Comparison of ENCODE assay signal across 8 cellular contexts in the genomic region with DNA sequence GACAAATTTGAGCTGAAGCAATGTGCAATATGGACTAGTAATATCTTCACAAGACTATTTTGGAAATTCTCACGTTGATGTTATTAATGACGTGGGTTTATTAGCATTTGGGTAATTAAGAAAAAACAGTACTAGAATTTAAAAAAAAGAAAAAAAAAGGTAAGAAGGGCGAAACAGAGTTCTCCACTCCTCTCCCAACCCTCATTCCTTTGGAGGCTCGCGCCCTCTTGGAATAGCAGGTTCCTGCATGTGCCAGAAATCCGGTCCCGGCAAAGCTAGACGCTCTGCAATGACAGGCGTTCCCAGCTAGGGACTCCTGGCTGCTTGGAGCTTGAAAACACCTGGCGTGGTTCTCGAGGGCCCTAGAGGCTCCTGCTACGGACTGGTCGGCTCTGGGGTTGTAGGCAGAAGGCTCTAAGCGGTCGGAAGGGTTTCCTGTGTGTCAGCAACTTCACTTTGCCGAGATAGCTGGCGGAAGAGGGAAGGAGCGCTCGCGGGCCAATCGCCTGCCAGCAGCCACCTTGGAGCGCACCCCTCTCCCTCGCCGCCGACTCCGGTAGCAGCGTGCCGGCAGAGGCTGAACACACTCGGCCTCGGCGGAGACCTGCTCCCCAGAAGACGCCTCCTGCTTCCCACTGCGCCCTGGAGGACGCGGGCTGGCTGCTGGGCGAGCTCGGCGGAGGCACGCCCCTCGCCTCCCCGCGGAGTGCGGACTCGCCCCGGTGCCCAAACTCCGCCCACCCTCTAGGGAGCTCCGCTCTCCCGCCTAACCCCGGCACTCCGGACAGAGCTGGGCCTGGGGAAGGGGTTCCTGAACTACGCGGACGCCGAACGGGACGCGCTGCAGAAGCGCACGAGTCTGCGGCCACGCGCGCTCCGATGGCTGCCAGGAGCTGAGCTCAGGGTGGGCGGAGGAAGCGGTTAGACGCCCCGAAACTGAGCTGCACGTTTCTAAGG. TPM values are rescaled to one million over a fixed set of nuclear protein-coding genes. Genes with fewer than 3 reads are reported as not detected.
DNase-seq lines count a peak whose midpoint lies in the region; ATAC-seq and TF ChIP-seq lines count a peak whose summit lies in the region.

TSS of gene P2RY1 (plus strand) at position 778 of the 957 bp plus-strand sequence. CDS start 652 bp downstream, outside the sequence.

- H2AFZ ChIP-seq in IMR-90 (replicated peaks; ENCODE audit: low read length, poor library complexity) = peak within 1 kb of the TSS; percentile 92

- peak; percentile 12; the same call in 1 of the 3 replicates for TF ChIP-seq CTCF in GM12872 (IDR thresholded peaks at IDR 0.05; ENCODE audit: insufficient read depth, low read depth, low read length)
- TF ChIP-seq CTCF in IMR-90 (conservative IDR thresholded peaks at IDR 0.05; ENCODE audit: low read depth, low read length) = no peak

- no peaks in the 10 kb centered on the region for H3K79me1 ChIP-seq in IMR-90 (ENCODE audit: low read depth in 1 of 2, low read length in 2 of 2)

- CTCF ChIA-PET in IMR-90 (lab: Yijun Ruan, JAX) = interaction anchor here (0.7 kb wide), 1 partner anchor 220 kb away, joined by 3 read pairs; no protein-coding TSS in a partner anchor

- no peaks in the 10 kb centered on the region for H4K20me1 ChIP-seq in IMR-90 (ENCODE audit: insufficient read depth, low read length)

- H3K27me3 ChIP-seq in IMR-90 (ENCODE audit: control insufficient read depth, insufficient read depth, low read length) = peaks cover 19% of the 10 kb centered on the region

- no peak within 1 kb of the TSS for H3K56ac ChIP-seq in IMR-90 (ENCODE audit: extremely low read depth, insufficient read depth, low read length)

- no peaks in the 10 kb centered on the region; the same call in 1 of the 2 replicates for H3K4me1 ChIP-seq in IMR-90 (ENCODE audit: control insufficient read depth, insufficient read depth, low read length)

- DNase-seq in IMR-90 (peak; percentile 17), left kidney (ENCODE audit: low read depth, low spot score) (peak; percentile 95), amniotic stem cell (lab: John Stamatoyannopoulos, UW) (no peak)
- peak; percentile 4 to 16 (median 13) for DNase-seq in stimulated activated CD4-positive, alpha-beta T cell treated with anti-CD3 and anti-CD28 coated beads, TNF-alpha, amount 100 ng/mL, for 48 hours (ENCODE audit: low read depth in 3 of 3)

- no peak within 1 kb of the TSS for H3K14ac ChIP-seq in IMR-90 (replicated peaks; ENCODE audit: low read depth, low read length)

- BruUV-seq in IMR-90 (replicated peaks; lab: Mats Ljungman, UMichigan) = no TSS peak

- peak within 1 kb of the TSS; percentile 98 for H3K27ac Mint-ChIP-seq in dendritic cell treated with granulocyte-macrophage colony-stimulating factor and Interleukin-4, amounts not matched to agents 40 ng/mL and 50 ng/mL, for 4 days

- WGBS in IMR-90 (ENCODE audit: extremely low coverage in 2 of 2, insufficient read length in 1 of 2), 2 experiments = 2% methylated on average over 23 of the region's 69 CpGs; no CpG with 5 or more reads in 1 of the 2 experiments

- H3K9ac ChIP-seq in IMR-90 (ENCODE audit: low read depth, low read length) = no peak within 1 kb of the TSS

- H3K18ac ChIP-seq in IMR-90 (ENCODE audit: low read depth, low read length) = no peak within 1 kb of the TSS

- H3K4me2 ChIP-seq in IMR-90 (ENCODE audit: low read depth, low read length) = peak within 1 kb of the TSS; percentile 83

- peaks cover 39% of the 10 kb centered on the region for H3K36me3 Mint-ChIP-seq in dendritic cell treated with granulocyte-macrophage colony-stimulating factor and Interleukin-4, amounts not matched to agents 40 ng/mL and 50 ng/mL, for 4 days (ENCODE audit: low read depth)

- H3K9me1 ChIP-seq in IMR-90 (ENCODE audit: insufficient read depth, low read length) = no peaks in the 10 kb centered on the region

- H2BK20ac ChIP-seq in IMR-90 (ENCODE audit: low read depth, low read length) = no peak within 1 kb of the TSS

- no peak within 1 kb of the TSS for H3K4ac ChIP-seq in IMR-90 (ENCODE audit: low read depth, low read length)

- TF ChIP-seq RAD21 in IMR-90 (IDR thresholded peaks at IDR 0.05; ENCODE audit: low read length) = no peak

- peak within 1 kb of the TSS; percentile 39 for H3K4me3 ChIP-seq in IMR-90 (ENCODE audit: insufficient read depth, low read depth, low read length)

- POLR2A ChIA-PET in IMR-90 (lab: Charles Lee; ENCODE audit: unreplicated experiment) = interaction anchor here (0.7 kb wide), 1 partner anchor 1652 kb away, joined by 4 read pairs; no protein-coding TSS in a partner anchor

- H2BK15ac ChIP-seq in IMR-90 (ENCODE audit: low read depth, low read length) = no peak within 1 kb of the TSS

- dilution Hi-C loops in IMR-90 (cut with HindIII; ENCODE audit: low sequenced_read_pairs, unreplicated experiment) = no loop called here

- no peaks in the 10 kb centered on the region for H3K36me3 ChIP-seq in IMR-90 (ENCODE audit: control insufficient read depth, insufficient read depth, low read length)

- H4K8ac ChIP-seq in IMR-90 (ENCODE audit: low read depth in 2 of 2, low read length in 2 of 2) = no peak within 1 kb of the TSS

- no peaks in the 10 kb centered on the region for H3K9me3 Mint-ChIP-seq in dendritic cell treated with granulocyte-macrophage colony-stimulating factor and Interleukin-4, amounts not matched to agents 40 ng/mL and 50 ng/mL, for 4 days

- intact Hi-C loops in IMR-90 (cut with micrococcal nuclease) = no loop called here
- intact Hi-C loops in dendritic cell treated with granulocyte-macrophage colony-stimulating factor and Interleukin-4, amounts not matched to agents 40 ng/mL and 50 ng/mL, for 4 days (cut with micrococcal nuclease) = loop anchor here (5.0 to 10.0 kb wide), 3 partner anchors 38 to 360 kb away; no protein-coding TSS in a partner anchor

- H4K91ac ChIP-seq in IMR-90 (ENCODE audit: insufficient read depth, low read depth, low read length) = no peak within 1 kb of the TSS

- ATAC-seq in GM21737 (IDR thresholded peaks at IDR 0.05; ENCODE audit: unreplicated experiment) (peak; percentile 88), IMR-90 (ENCODE audit: low read depth) (peak; percentile 87), SK-N-SH treated with all-trans-retinoic acid at 6 μM for 48 hours (peak; percentile 78)

- no peak within 1 kb of the TSS for H3K27ac ChIP-seq in IMR-90 (ENCODE audit: insufficient read depth, low read length)

- no peak within 1 kb of the TSS for H2AK5ac ChIP-seq in IMR-90 (ENCODE audit: low read depth, low read length)

- H3K4me3 Mint-ChIP-seq in dendritic cell treated with granulocyte-macrophage colony-stimulating factor and Interleukin-4, amounts not matched to agents 40 ng/mL and 50 ng/mL, for 4 days = peak within 1 kb of the TSS; percentile 95

- no peak within 1 kb of the TSS for H2AK9ac ChIP-seq in IMR-90 (replicated peaks; ENCODE audit: low read depth, low read length, poor library complexity)

- H2BK120ac ChIP-seq in IMR-90 (ENCODE audit: low read depth, low read length) = no peak within 1 kb of the TSS

- no peak within 1 kb of the TSS for H3K23ac ChIP-seq in IMR-90 (ENCODE audit: low read depth, low read length)

- in situ Hi-C loops in IMR-90 (cut with MboI; ENCODE audit: low sequenced_read_pairs) = no loop called here

- H3K9me3 ChIP-seq in IMR-90 (ENCODE audit: control insufficient read depth, insufficient read depth, low read length) = no peaks in the 10 kb centered on the region

- H4K5ac ChIP-seq in IMR-90 (ENCODE audit: low read depth, low read length) = no peak within 1 kb of the TSS

- TF ChIP-seq POLR2A in IMR-90 (IDR thresholded peaks at IDR 0.05; ENCODE audit: low read depth, low read length) = no peak

- H3K4me1 Mint-ChIP-seq in dendritic cell treated with granulocyte-macrophage colony-stimulating factor and Interleukin-4, amounts not matched to agents 40 ng/mL and 50 ng/mL, for 4 days (ENCODE audit: low read depth) = peaks cover 44% of the 10 kb centered on the region

- peaks cover 8% of the 10 kb centered on the region for H3K27me3 Mint-ChIP-seq in dendritic cell treated with granulocyte-macrophage colony-stimulating factor and Interleukin-4, amounts not matched to agents 40 ng/mL and 50 ng/mL, for 4 days

- H2BK5ac ChIP-seq in IMR-90 (ENCODE audit: low read depth, low read length, poor library complexity, severe bottlenecking) = no peak within 1 kb of the TSS

TF ChIP-seq in IMR-90, 13 proteins besides CTCF, POLR2A, EP300 and RAD21:
- TF ChIP-seq RFX5 (IDR thresholded peaks at IDR 0.05; ENCODE audit: low read depth, low read length) (no peak), NFE2L2 (IDR thresholded peaks at IDR 0.05; ENCODE audit: low read depth, low read length) (no peak), CHD1 (IDR thresholded peaks at IDR 0.05; ENCODE audit: low read depth, low read length) (no peak), MAZ (IDR thresholded peaks at IDR 0.05; ENCODE audit: borderline replicate concordance, low read depth, low read length) (no peak)

TF ChIP-seq in SK-N-SH treated with all-trans-retinoic acid at 6 μM for 48 hours, 23 proteins besides CTCF, POLR2A, EP300 and RAD21 (continues in another document):
- TF ChIP-seq ESRRG (CRISPR knock-in tag; IDR thresholded peaks at IDR 0.05) = no peak
- TF ChIP-seq ZFP30 (CRISPR knock-in tag; IDR thresholded peaks at IDR 0.05) = no peak
- TF ChIP-seq, protein P1, sequence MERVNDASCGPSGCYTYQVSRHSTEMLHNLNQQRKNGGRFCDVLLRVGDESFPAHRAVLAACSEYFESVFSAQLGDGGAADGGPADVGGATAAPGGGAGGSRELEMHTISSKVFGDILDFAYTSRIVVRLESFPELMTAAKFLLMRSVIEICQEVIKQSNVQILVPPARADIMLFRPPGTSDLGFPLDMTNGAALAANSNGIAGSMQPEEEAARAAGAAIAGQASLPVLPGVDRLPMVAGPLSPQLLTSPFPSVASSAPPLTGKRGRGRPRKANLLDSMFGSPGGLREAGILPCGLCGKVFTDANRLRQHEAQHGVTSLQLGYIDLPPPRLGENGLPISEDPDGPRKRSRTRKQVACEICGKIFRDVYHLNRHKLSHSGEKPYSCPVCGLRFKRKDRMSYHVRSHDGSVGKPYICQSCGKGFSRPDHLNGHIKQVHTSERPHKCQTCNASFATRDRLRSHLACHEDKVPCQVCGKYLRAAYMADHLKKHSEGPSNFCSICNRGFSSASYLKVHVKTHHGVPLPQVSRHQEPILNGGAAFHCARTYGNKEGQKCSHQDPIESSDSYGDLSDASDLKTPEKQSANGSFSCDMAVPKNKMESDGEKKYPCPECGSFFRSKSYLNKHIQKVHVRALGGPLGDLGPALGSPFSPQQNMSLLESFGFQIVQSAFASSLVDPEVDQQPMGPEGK (CRISPR knock-in tag; IDR thresholded peaks at IDR 0.05; ENCODE audit: borderline replicate concordance) = no peak
- TF ChIP-seq PPARA (CRISPR knock-in tag; IDR thresholded peaks at IDR 0.05; ENCODE audit: borderline replicate concordance) = no peak

RNA-seq across cellular contexts. Expression of gene P2RY1, which starts in this region (rescaled TPM):
- under 0.01 TPM in 1 of 2 replicates, not detected in the other for total RNA-seq in IMR-90 (2012; rRNA removed)
- not detected in 2 replicates for polyA plus RNA-seq in IMR-90 (2012; rRNA removed)
- 0.01 TPM in 1 of 2 replicates, not detected in the other for polyA plus RNA-seq in IMR-90 (2012; cell fraction: cytosol; rRNA removed)
- polyA plus RNA-seq in IMR-90 (2012; cell fraction: nucleus; rRNA removed; ENCODE audit: low replicate concordance) = not detected in 2 replicates

Comparison
In these comparisons a context has a peak if more than half of its experiments do, and no peak if none do; other contexts are left out.
1. Peak in DNase-seq, ATAC-seq, H3K4me3 ChIP-seq and H3K4me2 ChIP-seq in IMR-90; RNA of the gene not detected or under 1 TPM.